Comparison of ENCODE assay signal across 8 cellular contexts in genomic region chr1:45302505-45303331, GRCh38. TPM values are rescaled to one million over a fixed set of nuclear protein-coding genes. Genes with fewer than 3 reads are reported as not detected.
DNase-seq lines count a peak whose midpoint lies in the region; ATAC-seq and TF ChIP-seq lines count a peak whose summit lies in the region.

No MANE protein-coding gene starts in this region.

- intact Hi-C loops in psoas muscle (cut with DNase I) = loop anchor here in 1 of 2 donors (5.0 kb wide), 1 partner anchor 465 kb away; no protein-coding TSS in a partner anchor

- H3K4me3 ChIP-seq in GM08714 (ENCODE audit: low read length) (peak overlapping the region; percentile 68), SU-DHL-6 (ENCODE audit: insufficient read depth, low read length, poor library complexity, severe bottlenecking) (peak overlapping the region; percentile 66), fibroblast of pulmonary artery (replicated peaks; ENCODE audit: low read depth, low read length) (peak overlapping the region; percentile 63), psoas muscle (peak overlapping the region; percentile 75)

- peaks cover 27% of the 10 kb centered on the region for H3F3A ChIP-seq in SU-DHL-6 (ENCODE audit: insufficient read depth)

- peaks cover 14% of the 10 kb centered on the region for H3K4me1 ChIP-seq in psoas muscle

- H3K27me3 ChIP-seq in SU-DHL-6 (ENCODE audit: low read length) (no peaks in the 10 kb centered on the region), psoas muscle (ENCODE audit: insufficient read depth in 3 of 3, low read length in 2 of 3) (no peaks in the 10 kb centered on the region)

- H3K36me3 ChIP-seq in SU-DHL-6 (ENCODE audit: low read length) = no peaks in the 10 kb centered on the region
- no peaks in the 10 kb centered on the region for H3K36me3 ChIP-seq in psoas muscle (ENCODE audit: insufficient read depth in 1 of 2, low read depth in 1 of 2)

- H2AFZ ChIP-seq in SU-DHL-6 (ENCODE audit: low read depth, low read length, severe bottlenecking) = peak overlapping the region; percentile 96

- no peak for DNase-seq in fibroblast of pulmonary artery (ENCODE audit: low read depth)
- DNase-seq in psoas muscle = no peak
- no peak for DNase-seq in NOMO-1 (lab: John Stamatoyannopoulos, UW; ENCODE audit: unreplicated experiment in 2 of 2)
- no peak for DNase-seq in NCI-H2081 (lab: John Stamatoyannopoulos, UW)
- no peak for DNase-seq in NCI-H1930 (lab: John Stamatoyannopoulos, UW)

- H3K4me2 ChIP-seq in SU-DHL-6 (ENCODE audit: low read depth, low read length, poor library complexity, severe bottlenecking) = peak overlapping the region; percentile 72

- peak overlapping the region; percentile 75 for H3K9ac ChIP-seq in SU-DHL-6 (ENCODE audit: low read length)

- no peaks in the 10 kb centered on the region for H4K20me1 ChIP-seq in SU-DHL-6 (ENCODE audit: low read depth, low read length)

- TF ChIP-seq CTCF in SU-DHL-6 (IDR thresholded peaks at IDR 0.05; ENCODE audit: insufficient read depth, low read length, poor library complexity, severe bottlenecking) = no peak
- no peak for TF ChIP-seq CTCF in fibroblast of pulmonary artery (IDR thresholded peaks at IDR 0.05; ENCODE audit: low read length, missing control alignments)
- no peak for TF ChIP-seq CTCF in psoas muscle (IDR thresholded peaks at IDR 0.05)

- no peaks in the 10 kb centered on the region for H3K9me3 ChIP-seq in SU-DHL-6 (ENCODE audit: insufficient read depth, low read length)
- H3K9me3 ChIP-seq in psoas muscle = no peaks in the 10 kb centered on the region

- no peaks in the 10 kb centered on the region for H3K79me2 ChIP-seq in SU-DHL-6 (ENCODE audit: insufficient read depth, low read length)

- H3K9me2 ChIP-seq in SU-DHL-6 (replicated peaks; ENCODE audit: insufficient read depth, low read length) = no peaks in the 10 kb centered on the region

- WGBS in psoas muscle, 3 donors = 59% methylated on average over 25 of the region's 25 CpGs

- ATAC-seq in psoas muscle = no peak
- no peak for ATAC-seq in GM21619 (IDR thresholded peaks at IDR 0.05; ENCODE audit: unreplicated experiment)

- H3K27ac ChIP-seq in SU-DHL-6 (ENCODE audit: low read depth, low read length) (peak overlapping the region; percentile 31; the same call in 1 of the 2 replicates), psoas muscle (peak overlapping the region; percentile 83)

RNA-seq across cellular contexts. Expression of gene HPDL, which starts 24.0 kb away (rescaled TPM):
- total RNA-seq in psoas muscle = 1 to 10 TPM in 2 of 4 donors, under 1 TPM in 2; 0.84 to 2.6 (median 1.2) TPM
- 1 to 10 TPM in 2 of 3 donors, under 1 TPM in 1; 0.73 to 4.9 (median 3.7) TPM for polyA plus RNA-seq in psoas muscle

RNA-seq across cellular contexts. Expression of gene TOE1, which starts 37.3 kb away (rescaled TPM):
- total RNA-seq in psoas muscle = 1 to 10 TPM; 3.1 to 5.9 (median 3.9) TPM
- 1 to 10 TPM; 2.7 to 6.7 (median 4.6) TPM for polyA plus RNA-seq in psoas muscle

RNA-seq across cellular contexts. Expression of gene MUTYH, which starts 37.5 kb away (rescaled TPM):
- 10 to 100 TPM in 1 of 4 donors, 1 to 10 TPM in 3; 7.7 to 16.6 (median 8.3) TPM for total RNA-seq in psoas muscle
- polyA plus RNA-seq in psoas muscle = 10 to 100 TPM in 1 of 3 donors, 1 to 10 TPM in 2; 8.2 to 13.2 (median 9.0) TPM
